Comparison of ENCODE assay signal across 1 cellular context in genomic region chr3:123584284-123584987, GRCh38.
TF ChIP-seq lines count a peak whose summit lies in the region.

No MANE protein-coding gene starts in this region.

TF ChIP-seq in WTC11, 78 proteins besides CTCF, POLR2A, EP300 and RAD21 (continued from another document):
- TF ChIP-seq, protein P1, sequence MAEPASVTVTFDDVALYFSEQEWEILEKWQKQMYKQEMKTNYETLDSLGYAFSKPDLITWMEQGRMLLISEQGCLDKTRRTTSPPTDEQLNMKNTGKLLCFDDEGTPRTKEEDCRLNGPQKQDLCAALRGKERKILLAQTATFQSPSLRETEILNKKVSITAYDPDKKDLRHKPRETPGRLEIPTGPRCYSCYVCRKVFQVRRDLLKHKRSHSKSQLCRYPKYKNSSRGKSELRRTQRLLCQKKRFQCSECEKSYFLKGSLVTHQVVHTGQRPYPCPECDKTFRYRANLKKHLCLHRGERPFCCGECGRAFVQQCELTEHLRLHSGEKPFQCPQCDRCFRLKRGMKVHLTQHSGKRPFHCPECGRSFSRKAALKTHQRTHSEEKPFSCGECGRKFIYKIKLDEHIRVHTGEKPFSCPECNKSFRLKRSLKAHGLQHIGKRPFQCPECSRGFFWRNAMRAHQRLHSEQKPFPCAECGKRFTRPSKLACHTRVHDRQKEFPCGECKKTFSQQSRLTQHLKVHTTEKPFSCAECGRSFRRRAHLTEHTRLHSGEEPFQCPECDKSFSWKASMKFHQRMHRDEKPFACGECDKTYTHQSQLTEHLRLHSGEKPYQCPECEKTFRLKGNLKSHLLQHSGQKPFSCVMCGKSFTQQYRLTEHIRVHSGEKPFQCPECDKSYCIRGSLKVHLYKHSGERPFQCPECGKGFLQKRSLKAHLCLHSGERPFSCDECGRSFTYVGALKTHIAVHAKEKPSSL (CRISPR knock-in tag; conservative IDR thresholded peaks at IDR 0.05): no peak
- no peak for TF ChIP-seq SOX15 (CRISPR knock-in tag; IDR thresholded peaks at IDR 0.05)
- TF ChIP-seq PRDM15 (CRISPR knock-in tag; IDR thresholded peaks at IDR 0.05): no peak
- no peak; the same call in 1 of the 2 replicates for TF ChIP-seq TP53 (CRISPR knock-in tag; IDR thresholded peaks at IDR 0.05)
- TF ChIP-seq, protein P2, sequence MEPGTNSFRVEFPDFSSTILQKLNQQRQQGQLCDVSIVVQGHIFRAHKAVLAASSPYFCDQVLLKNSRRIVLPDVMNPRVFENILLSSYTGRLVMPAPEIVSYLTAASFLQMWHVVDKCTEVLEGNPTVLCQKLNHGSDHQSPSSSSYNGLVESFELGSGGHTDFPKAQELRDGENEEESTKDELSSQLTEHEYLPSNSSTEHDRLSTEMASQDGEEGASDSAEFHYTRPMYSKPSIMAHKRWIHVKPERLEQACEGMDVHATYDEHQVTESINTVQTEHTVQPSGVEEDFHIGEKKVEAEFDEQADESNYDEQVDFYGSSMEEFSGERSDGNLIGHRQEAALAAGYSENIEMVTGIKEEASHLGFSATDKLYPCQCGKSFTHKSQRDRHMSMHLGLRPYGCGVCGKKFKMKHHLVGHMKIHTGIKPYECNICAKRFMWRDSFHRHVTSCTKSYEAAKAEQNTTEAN (CRISPR knock-in tag; IDR thresholded peaks at IDR 0.05): no peak
